8 cellular contexts compared by ENCODE assay signal in the genomic region with DNA sequence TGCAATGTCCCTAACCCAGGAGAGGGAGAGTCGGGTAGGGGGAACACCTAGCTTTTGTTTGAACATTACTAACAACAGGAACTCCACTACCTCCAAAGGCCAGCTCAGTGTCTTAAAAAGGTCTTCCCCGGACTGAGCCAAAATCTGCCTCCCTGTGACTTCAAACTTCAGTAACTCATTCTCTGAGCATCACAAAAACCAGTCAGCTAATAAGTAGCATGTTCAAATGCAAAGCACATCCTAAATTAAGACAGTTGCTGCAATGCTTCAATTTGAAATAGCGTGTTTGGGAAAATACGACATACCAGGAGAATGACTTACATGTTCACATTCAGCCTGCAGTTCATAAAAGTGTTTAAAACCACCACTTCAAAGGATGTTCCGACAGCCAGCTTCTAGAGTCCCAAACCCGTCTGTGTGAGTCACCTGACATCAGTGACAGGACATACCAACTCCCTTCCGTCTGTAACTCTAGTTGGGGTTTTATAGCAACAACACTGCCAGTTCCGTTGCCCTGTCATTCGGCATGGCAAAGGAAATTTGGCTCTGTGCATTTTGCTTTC. TPM values are rescaled to one million over a fixed set of nuclear protein-coding genes. Genes with fewer than 3 reads are reported as not detected.
DNase-seq lines count a peak whose midpoint lies in the region; ATAC-seq and TF ChIP-seq lines count a peak whose summit lies in the region.

No MANE protein-coding gene starts in this region.

- H3K9ac ChIP-seq in mucosa of rectum (ENCODE audit: low read depth in 1 of 2, low read length in 2 of 2): peak overlapping the region; percentile 28 to 45

- no peaks in the 10 kb centered on the region for H3K9me3 ChIP-seq in mucosa of rectum (ENCODE audit: control insufficient read depth in 2 of 2, low read length in 2 of 2)

- peak overlapping the region; percentile 83 to 88 for H3K27ac ChIP-seq in mucosa of rectum (ENCODE audit: low read depth in 2 of 2, low read length in 2 of 2)

- DNase-seq in BJ (ENCODE audit: low read depth) (peak; percentile 97), SW480 (ENCODE audit: low spot score) (peak; percentile 100), cardiac fibroblast (ENCODE audit: low read depth in 2 of 2) (peak; percentile 59 to 94), NCI-H748 (lab: John Stamatoyannopoulos, UW; ENCODE audit: unreplicated experiment) (no peak), COLO668 (lab: John Stamatoyannopoulos, UW; ENCODE audit: unreplicated experiment) (no peak)

- ATAC-seq in HG03045 (IDR thresholded peaks at IDR 0.05; ENCODE audit: unreplicated experiment): no peak
- no peak for ATAC-seq in GM19463 (IDR thresholded peaks at IDR 0.05; ENCODE audit: unreplicated experiment)

- H3K27me3 ChIP-seq in BJ (ENCODE audit: control insufficient read depth, insufficient read depth, low read length) (no peaks in the 10 kb centered on the region), mucosa of rectum (ENCODE audit: control insufficient read depth in 2 of 2, insufficient read depth in 2 of 2, low read length in 2 of 2) (no peaks in the 10 kb centered on the region)

- CTCF ChIA-PET in BJ (lab: Yijun Ruan, JAX): interaction anchor here (0.6 to 1.1 kb wide), 4 partner anchors 10 to 530 kb away, joined by 3 read pairs; no protein-coding TSS in a partner anchor

- H3K4me1 ChIP-seq in mucosa of rectum (ENCODE audit: control insufficient read depth in 2 of 2, insufficient read depth in 2 of 2, low read length in 2 of 2): peaks cover 46 to 60% of the 10 kb centered on the region in 2 donors

- H3K4me3 ChIP-seq in BJ (ENCODE audit: low read depth, low read length) (no peak overlapping the region), cardiac fibroblast (replicated peaks in 1 of 2; ENCODE audit: low read depth in 2 of 2, low read length in 2 of 2) (no peak overlapping the region), mucosa of rectum (ENCODE audit: low read length in 2 of 2) (peak overlapping the region in 1 of 2 donors; percentile 34)

- H3K36me3 ChIP-seq in BJ (ENCODE audit: control insufficient read depth, insufficient read depth, low read length) (no peaks in the 10 kb centered on the region), mucosa of rectum (ENCODE audit: control insufficient read depth in 2 of 2, insufficient read depth in 2 of 2, low read length in 2 of 2) (no peaks in the 10 kb centered on the region)

- TF ChIP-seq CTCF in BJ (IDR thresholded peaks at IDR 0.05; ENCODE audit: insufficient read depth, low read depth, low read length) (no peak), cardiac fibroblast (IDR thresholded peaks at IDR 0.05; ENCODE audit: low read depth, low read length) (no peak)

- POLR2A ChIA-PET in BJ (lab: Charles Lee): no interaction called here

RNA-seq across cellular contexts. Expression of a gene that starts 13.0 kb away (rescaled TPM):
- polyA plus RNA-seq in BJ (2011; rRNA removed): 49.2 and 52.7 TPM in 2 replicates
- polyA minus RNA-seq in BJ (2011; rRNA and poly(A)+ RNA removed): 40.0 and 55.9 TPM in 2 replicates

Comparison
In these comparisons a context has a peak if more than half of its experiments do, and no peak if none do; other contexts are left out.
1. DNase-seq: peak in BJ (single experiment), SW480 (single experiment) and cardiac fibroblast (2 of 2); none in NCI-H748 (single experiment) and COLO668 (single experiment).